Comparison of ENCODE assay signal across 9 cellular contexts in genomic region chr13:45781553-45782326, GRCh38.
DNase-seq lines count a peak whose midpoint lies in the region; ATAC-seq lines count a peak whose summit lies in the region.
"Had no signal": no experiment of that assay in that cellular context is flagged by ENCODE, and none has a peak within 500 bp of the region (broad histone marks: within the 10 kb centered on the region; RNA-seq: fewer than 3 reads in every experiment).

No MANE protein-coding gene starts in this region.

- no peak for ATAC-seq in GM19035 (IDR thresholded peaks at IDR 0.05; ENCODE audit: unreplicated experiment)

- DNase-seq in COR-L47 (lab: John Stamatoyannopoulos, UW) (peak; percentile 97), NCI-H1417 treated with DMSO at 0.1 percent for 48 hours (lab: John Stamatoyannopoulos, UW) (peak; percentile 59), RPMI8226 (peak; percentile 96), iris pigment epithelial cell (ENCODE audit: low read depth) (peak; percentile 1), Kasumi-1 (lab: John Stamatoyannopoulos, UW) (no peak), islet precursor cell (no peak)
- DNase-seq in NK-92 treated with Interleukin-12 subunit alpha and Interleukin-12 subunit beta, amount 100 ng/mL, for 24 hours (lab: John Stamatoyannopoulos, UW): no peak
- DNase-seq: CD4-positive, CD25-positive, alpha-beta regulatory T cell had no signal

Comparison
In these comparisons a context has a peak if more than half of its experiments do, and no peak if none do; other contexts are left out.
1. DNase-seq: peak in COR-L47 (single experiment), NCI-H1417 treated with DMSO at 0.1 percent for 48 hours (single experiment), RPMI8226 (single experiment) and iris pigment epithelial cell (single experiment); none in Kasumi-1 (0 of 2), islet precursor cell (single experiment) and NK-92 treated with Interleukin-12 subunit alpha and Interleukin-12 subunit beta, amount 100 ng/mL, for 24 hours (single experiment).